In the genomic region with DNA sequence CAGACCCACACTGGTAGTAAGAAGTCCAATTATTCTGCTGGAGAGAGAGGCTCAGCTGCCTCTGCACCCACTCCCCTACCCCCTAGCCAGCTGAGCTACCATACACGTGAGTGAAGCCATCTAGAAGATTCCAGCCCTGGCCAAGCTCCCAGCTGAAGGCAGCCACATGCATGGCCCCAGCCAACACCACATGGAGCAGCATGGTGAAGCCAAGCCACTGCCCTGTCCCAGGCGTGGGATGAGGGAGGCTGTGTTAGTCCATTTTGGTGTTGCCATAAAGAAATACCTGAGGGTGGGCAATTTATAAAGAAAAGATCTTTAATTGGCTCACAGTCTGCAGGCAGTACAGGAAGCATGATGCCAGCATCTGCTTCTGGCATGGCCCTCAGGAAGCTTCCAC, we compare ENCODE assay signal across 21 cellular contexts. TPM values are rescaled to one million over a fixed set of nuclear protein-coding genes. Genes with fewer than 3 reads are reported as not detected.
DNase-seq lines count a peak whose midpoint lies in the region; ATAC-seq, FAIRE-seq and TF ChIP-seq lines count a peak whose summit lies in the region.
"Had no signal": no experiment of that assay in that cellular context is flagged by ENCODE, and none has a peak within 500 bp of the region (broad histone marks: within the 10 kb centered on the region; RNA-seq: fewer than 3 reads in every experiment).

No MANE protein-coding gene starts in this region.

- no peaks in the 10 kb centered on the region for H3K36me3 Mint-ChIP-seq in chondrocyte (ENCODE audit: low read depth)
- H3K36me3 Mint-ChIP-seq: CD4-positive, alpha-beta memory T cell had no signal

- DNase-seq in HepG2 (ENCODE audit: low spot score) (no peak), right lobe of liver (no peak), chondrocyte (ENCODE audit: low spot score) (peak; percentile 56), neuronal stem cell (ENCODE audit: low spot score) (no peak), spleen (peak; percentile 36)
- DNase-seq in activated CD4-positive, alpha-beta T cell treated with anti-CD3 and anti-CD28 coated beads, Interleukin-2, amount 50 U/mL, for 48 hours = no peak
- DNase-seq: 8988T; ACHN; C1 segment of cervical spinal cord; Calu3; CD4-positive, alpha-beta memory T cell; COR-L47; DMS53; DMS79 treated with DMSO at 0.1 percent for 48 hours; GF-D8; GM23248; H9 had no signal

- FAIRE-seq in HepG2 (lab: Jason Lieb, UNC) = no peak
- FAIRE-seq: A549, GM12892 had no signal

- no peaks in the 10 kb centered on the region for H3K79me1 ChIP-seq in neuronal stem cell (ENCODE audit: low read depth, low read length)

- H2BK12ac ChIP-seq in neuronal stem cell (ENCODE audit: low read length) = no peak overlapping the region

- TF ChIP-seq POLR2A in HepG2 (IDR thresholded peaks at IDR 0.05; ENCODE audit: insufficient read depth in 1 of 2, low read depth in 2 of 2, low read length in 2 of 2) = no peak
- TF ChIP-seq POLR2A in right lobe of liver (IDR thresholded peaks at IDR 0.05) = no peak
- TF ChIP-seq POLR2A in spleen (IDR thresholded peaks at IDR 0.05) = no peak

- TF ChIP-seq EP300 in HepG2 (IDR thresholded peaks at IDR 0.05; ENCODE audit: low read depth in 2 of 2, low read length in 2 of 2) (no peak), HepG2 (CRISPR knock-in tag; IDR thresholded peaks at IDR 0.05; ENCODE audit: borderline replicate concordance) (no peak)

- in situ Hi-C loops in HepG2 (cut with HindIII; ENCODE audit: extremely low pct_ligation_motif_present, low pct_unique_long_range_greater_than_20kb) = no loop called here

- no peak overlapping the region for H4K8ac ChIP-seq in neuronal stem cell (ENCODE audit: low read depth, low read length)

- no TSS peak for BruUV-seq in HepG2 (replicated peaks; lab: Mats Ljungman, UMichigan)

- H3K4me3 ChIP-seq in HepG2 (replicated peaks in 1 of 3; ENCODE audit: insufficient read depth in 1 of 3, low read depth in 2 of 3, low read length in 3 of 3) (no peak overlapping the region), right lobe of liver (no peak overlapping the region), neuronal stem cell (ENCODE audit: low read length in 2 of 2) (no peak overlapping the region), spleen (no peak overlapping the region)
- H3K4me3 ChIP-seq: A549, GM23248 had no signal

- no peaks in the 10 kb centered on the region for H3K9me3 ChIP-seq in HepG2 (ENCODE audit: low read length)
- H3K9me3 ChIP-seq in right lobe of liver = no peaks in the 10 kb centered on the region
- no peaks in the 10 kb centered on the region for H3K9me3 ChIP-seq in neuronal stem cell (replicated peaks in 1 of 2; ENCODE audit: control insufficient read depth in 2 of 2, insufficient read depth in 1 of 2, low read depth in 1 of 2, low read length in 2 of 2)
- H3K9me3 ChIP-seq in spleen = no peaks in the 10 kb centered on the region
- H3K9me3 ChIP-seq: A549 had no signal

- H2AK5ac ChIP-seq in neuronal stem cell (ENCODE audit: low read depth, low read length) = peak overlapping the region; percentile 36

- CTCF ChIA-PET in HepG2 (lab: Yijun Ruan, JAX; ENCODE audit: low intra/inter-chr PET ratio, low total read pairs) = interaction anchor here (4.3 kb wide), 1 partner anchor 14 kb away, joined by 47 read pairs; no protein-coding TSS in a partner anchor

- H3K27me3 Mint-ChIP-seq in chondrocyte (ENCODE audit: low read depth) = peaks cover 9% of the 10 kb centered on the region

- H3K4me1 Mint-ChIP-seq in chondrocyte (ENCODE audit: low read depth) = no peaks in the 10 kb centered on the region

- H2AFZ ChIP-seq in HepG2 (ENCODE audit: low read length) (no peak overlapping the region), neuronal stem cell (ENCODE audit: low read length) (no peak overlapping the region)
- H2AFZ ChIP-seq: GM23248 had no signal

- WGBS in HepG2 (ENCODE audit: low lambda C conversion rate) = 75% methylated on average over 1 of the region's 2 CpGs
- 100% methylated on average over 1 of the region's 2 CpGs for WGBS in right lobe of liver (ENCODE audit: insufficient coverage, low coverage, low lambda C conversion rate, missing lambda C conversion rate)
- no CpG with 5 or more reads among the region's 2 CpGs for WGBS in neuronal stem cell (ENCODE audit: extremely low coverage in 2 of 2, insufficient read length in 2 of 2, insufficient replicate concordance in 1 of 2), 2 donors
- WGBS in spleen, 5 donors = 82 to 93% (median 83%) methylated on average over 2 of the region's 2 CpGs

- no peak overlapping the region for H3K4me2 ChIP-seq in HepG2 (ENCODE audit: low read depth, low read length)
- H3K4me2 ChIP-seq in neuronal stem cell (ENCODE audit: insufficient read depth, low read length, poor library complexity, severe bottlenecking) = no peak overlapping the region
- H3K4me2 ChIP-seq: A549 had no signal

- no peak for ATAC-seq in HepG2
- no peak for ATAC-seq in right lobe of liver
- no peak for ATAC-seq in GM19324 (IDR thresholded peaks at IDR 0.05; ENCODE audit: low FRiP score, unreplicated experiment)
- ATAC-seq: A549, HCT116 had no signal

- H3K14ac ChIP-seq in neuronal stem cell (ENCODE audit: low read length) = no peak overlapping the region

- no peak for TF ChIP-seq RAD21 in HepG2 (CRISPR knock-in tag; IDR thresholded peaks at IDR 0.05)

- no peak overlapping the region for H3K9ac ChIP-seq in HepG2 (ENCODE audit: insufficient read depth, low read depth, low read length)
- H3K9ac ChIP-seq in neuronal stem cell (ENCODE audit: low read depth, low read length, poor library complexity) = no peak overlapping the region
- H3K9ac ChIP-seq: GM23248 had no signal

- H3K27ac ChIP-seq in HepG2 (ENCODE audit: extremely low read length, insufficient read depth, low read length) (no peak overlapping the region), right lobe of liver (no peak overlapping the region), neuronal stem cell (replicated peaks; ENCODE audit: low read length) (no peak overlapping the region), spleen (no peak overlapping the region)
- H3K27ac ChIP-seq: GM23248 had no signal

- H3K4ac ChIP-seq in neuronal stem cell (ENCODE audit: low read length) = no peak overlapping the region

- H3K27me3 ChIP-seq in HepG2 (ENCODE audit: control insufficient read depth in 1 of 2, insufficient read depth in 2 of 2, low read length in 2 of 2) (no peaks in the 10 kb centered on the region), right lobe of liver (no peaks in the 10 kb centered on the region), neuronal stem cell (ENCODE audit: control insufficient read depth in 3 of 3, insufficient read depth in 3 of 3, low read depth in 1 of 3, low read length in 3 of 3) (peaks cover 0 to 5% (median 2%) of the 10 kb centered on the region in 3 experiments), spleen (replicated peaks in 1 of 7) (peaks cover 0 to 8% (median 0%) of the 10 kb centered on the region in 7 donors)

- intact Hi-C loops in HepG2 (cut with micrococcal nuclease; ENCODE audit: unreplicated experiment) (no loop called here), right lobe of liver (cut with DNase I) (no loop called here), spleen (cut with DNase I; ENCODE audit: low total_unique reads) (no loop called here)

- peak overlapping the region; percentile 74 for H3K18ac ChIP-seq in neuronal stem cell (ENCODE audit: low read length)

- no peak overlapping the region for H2BK120ac ChIP-seq in neuronal stem cell (ENCODE audit: low read depth, low read length)

- no peak overlapping the region for H3K4me3 Mint-ChIP-seq in chondrocyte (ENCODE audit: unreplicated experiment)
- H3K4me3 Mint-ChIP-seq: CD4-positive, alpha-beta memory T cell; H9 had no signal

- H4K20me1 ChIP-seq in HepG2 (ENCODE audit: insufficient read depth, low read length) = no peaks in the 10 kb centered on the region

- POLR2A ChIA-PET in HepG2 (lab: Yijun Ruan, JAX) = interaction anchor here (2.2 kb wide), 1 partner anchor 13 kb away, joined by 9 read pairs; no protein-coding TSS in a partner anchor

- H3K27ac Mint-ChIP-seq in chondrocyte (ENCODE audit: unreplicated experiment) = no peak overlapping the region
- H3K27ac Mint-ChIP-seq: H9 had no signal

- no peaks in the 10 kb centered on the region for H3K36me3 ChIP-seq in HepG2 (replicated peaks in 1 of 2; ENCODE audit: control insufficient read depth in 1 of 2, insufficient read depth in 2 of 2, low read length in 2 of 2)
- no peaks in the 10 kb centered on the region for H3K36me3 ChIP-seq in right lobe of liver
- no peaks in the 10 kb centered on the region for H3K36me3 ChIP-seq in neuronal stem cell (replicated peaks in 1 of 2; ENCODE audit: control insufficient read depth in 2 of 2, insufficient read depth in 2 of 2, low read length in 2 of 2)
- H3K36me3 ChIP-seq in spleen = no peaks in the 10 kb centered on the region

- TF ChIP-seq CTCF in HepG2 (CRISPR knock-in tag; IDR thresholded peaks at IDR 0.05) = no peak
- no peak for TF ChIP-seq CTCF in right lobe of liver (IDR thresholded peaks at IDR 0.05)
- TF ChIP-seq CTCF in chondrocyte (IDR thresholded peaks at IDR 0.05) = no peak
- TF ChIP-seq CTCF in spleen (IDR thresholded peaks at IDR 0.05 in 8 of 11, conservative IDR thresholded peaks at IDR 0.05 in 3 of 11) = no peak

- no peak overlapping the region for H2BK5ac ChIP-seq in neuronal stem cell (ENCODE audit: low read length)

- H3K4me1 ChIP-seq in HepG2 (ENCODE audit: insufficient read depth, low read length) = peaks cover 34% of the 10 kb centered on the region
- peaks cover 0 to 20% (median 3%) of the 10 kb centered on the region in 4 donors for H3K4me1 ChIP-seq in right lobe of liver
- H3K4me1 ChIP-seq in neuronal stem cell (ENCODE audit: control insufficient read depth in 2 of 2, insufficient read depth in 1 of 2, low read depth in 1 of 2, low read length in 2 of 2) = no peaks in the 10 kb centered on the region
- H3K4me1 ChIP-seq in spleen = no peaks in the 10 kb centered on the region

- no peak overlapping the region for H3K23ac ChIP-seq in neuronal stem cell (ENCODE audit: low read depth, low read length, poor library complexity)

- H2BK15ac ChIP-seq in neuronal stem cell (ENCODE audit: low read length) = no peak overlapping the region

- no peak overlapping the region for H4K91ac ChIP-seq in neuronal stem cell (ENCODE audit: low read depth, low read length, poor library complexity)

- no peaks in the 10 kb centered on the region for H3K9me3 Mint-ChIP-seq in chondrocyte (ENCODE audit: low read depth)
- H3K9me3 Mint-ChIP-seq: CD4-positive, alpha-beta memory T cell; H9 had no signal

- H3K79me2 ChIP-seq in HepG2 (ENCODE audit: insufficient read depth, low read length) = no peaks in the 10 kb centered on the region

RNA-seq across cellular contexts. Expression of gene VDAC1, which starts 20.0 kb away (rescaled TPM):
- total RNA-seq in HepG2 (2016; rRNA removed; fragmentation: Illumina TruSeq; extraction: Trizol) (380 and 481 TPM in 2 replicates), right lobe of liver (100 to 1,000 TPM; 101 to 209 (median 128) TPM), chondrocyte (138 to 173 TPM (median 143 TPM) in 3 replicates), spleen (100 to 1,000 TPM in 1 of 7 donors, 10 to 100 TPM in 6; 69.2 to 100 (median 86.4) TPM)
- 142 and 143 TPM in 2 replicates for total RNA-seq in HepG2 (2016; cell fraction: cytosol; rRNA removed; fragmentation: Illumina TruSeq; extraction: Trizol; ENCODE audit: low read depth)
- 391 and 476 TPM in 2 replicates for total RNA-seq in HepG2 (2016; cell fraction: insoluble cytoplasmic fraction; rRNA removed; fragmentation: Illumina TruSeq; extraction: Trizol)
- 267 and 273 TPM in 2 replicates for total RNA-seq in HepG2 (2016; cell fraction: membrane; rRNA removed; fragmentation: Illumina TruSeq; extraction: Trizol)
- total RNA-seq in HepG2 (2016; cell fraction: nucleus; rRNA removed; fragmentation: Illumina TruSeq; extraction: Trizol) = 160 and 168 TPM in 2 replicates
- polyA plus RNA-seq in HepG2 (2011; rRNA removed) (112 and 119 TPM in 2 replicates), spleen (10 to 100 TPM; 53.3 to 84.0 (median 76.2) TPM)
- 99.4 and 136 TPM in 2 replicates for polyA plus RNA-seq in HepG2 (2011; cell fraction: cytosol; rRNA removed)
- 68.8 and 87.6 TPM in 2 replicates for polyA plus RNA-seq in HepG2 (2011; cell fraction: nucleus; rRNA removed)
- 283 and 305 TPM in 2 replicates for polyA plus RNA-seq in HepG2 (2012)
- polyA plus RNA-seq in HepG2 (2016; cell fraction: cytosol; fragmentation: Illumina TruSeq; extraction: Trizol; ENCODE audit: low read depth) = 122 and 132 TPM in 2 replicates
- polyA plus RNA-seq in HepG2 (2016; cell fraction: insoluble cytoplasmic fraction; fragmentation: Illumina TruSeq; extraction: Trizol; ENCODE audit: low read depth) = 522 and 545 TPM in 2 replicates
- polyA plus RNA-seq in HepG2 (2016; cell fraction: membrane; fragmentation: Illumina TruSeq; extraction: Trizol; ENCODE audit: low read depth) = 196 and 202 TPM in 2 replicates
- polyA plus RNA-seq in HepG2 (2016; cell fraction: nucleus; fragmentation: Illumina TruSeq; extraction: Trizol; ENCODE audit: insufficient read depth, low read depth) = 247 and 250 TPM in 2 replicates
- 53.4 and 93.5 TPM in 2 replicates for polyA minus RNA-seq in HepG2 (2011; rRNA and poly(A)+ RNA removed; ENCODE audit: low replicate concordance)
- 105 and 139 TPM in 2 replicates for polyA minus RNA-seq in HepG2 (2011; cell fraction: cytosol; rRNA and poly(A)+ RNA removed)
- 59.4 and 73.6 TPM in 2 replicates for polyA minus RNA-seq in HepG2 (2011; cell fraction: nucleus; rRNA and poly(A)+ RNA removed)
- 153 TPM for polyA plus RNA-seq in neuronal stem cell (2013, experiment 1 of 2)
- 152 TPM for polyA plus RNA-seq in neuronal stem cell (2013, experiment 2 of 2)

RNA-seq across cellular contexts. Expression of gene C5orf15, which starts 56.4 kb away (rescaled TPM):
- 35.7 and 58.5 TPM in 2 replicates for total RNA-seq in HepG2 (2016; rRNA removed; fragmentation: Illumina TruSeq; extraction: Trizol)
- 5.8 and 7.0 TPM in 2 replicates for total RNA-seq in HepG2 (2016; cell fraction: cytosol; rRNA removed; fragmentation: Illumina TruSeq; extraction: Trizol; ENCODE audit: low read depth)
- total RNA-seq in HepG2 (2016; cell fraction: insoluble cytoplasmic fraction; rRNA removed; fragmentation: Illumina TruSeq; extraction: Trizol) = 32.4 and 58.3 TPM in 2 replicates
- total RNA-seq in HepG2 (2016; cell fraction: membrane; rRNA removed; fragmentation: Illumina TruSeq; extraction: Trizol) = 14.0 and 15.0 TPM in 2 replicates
- total RNA-seq in HepG2 (2016; cell fraction: nucleus; rRNA removed; fragmentation: Illumina TruSeq; extraction: Trizol) = 50.5 and 53.2 TPM in 2 replicates
- 82.7 and 84.1 TPM in 2 replicates for polyA plus RNA-seq in HepG2 (2011; rRNA removed)
- 55.7 and 70.1 TPM in 2 replicates for polyA plus RNA-seq in HepG2 (2011; cell fraction: cytosol; rRNA removed)
- polyA plus RNA-seq in HepG2 (2011; cell fraction: nucleus; rRNA removed) = 26.9 and 28.5 TPM in 2 replicates
- 50.8 and 57.3 TPM in 2 replicates for polyA plus RNA-seq in HepG2 (2012)
- polyA plus RNA-seq in HepG2 (2016; cell fraction: cytosol; fragmentation: Illumina TruSeq; extraction: Trizol; ENCODE audit: low read depth) = 4.5 and 5.3 TPM in 2 replicates
- polyA plus RNA-seq in HepG2 (2016; cell fraction: insoluble cytoplasmic fraction; fragmentation: Illumina TruSeq; extraction: Trizol; ENCODE audit: low read depth) = 54.9 and 56.5 TPM in 2 replicates
- 13.6 and 14.8 TPM in 2 replicates for polyA plus RNA-seq in HepG2 (2016; cell fraction: membrane; fragmentation: Illumina TruSeq; extraction: Trizol; ENCODE audit: low read depth)
- 125 and 131 TPM in 2 replicates for polyA plus RNA-seq in HepG2 (2016; cell fraction: nucleus; fragmentation: Illumina TruSeq; extraction: Trizol; ENCODE audit: insufficient read depth, low read depth)
- polyA minus RNA-seq in HepG2 (2011; rRNA and poly(A)+ RNA removed; ENCODE audit: low replicate concordance) = 27.4 and 37.7 TPM in 2 replicates
- 57.0 and 75.9 TPM in 2 replicates for polyA minus RNA-seq in HepG2 (2011; cell fraction: cytosol; rRNA and poly(A)+ RNA removed)
- polyA minus RNA-seq in HepG2 (2011; cell fraction: nucleus; rRNA and poly(A)+ RNA removed) = 20.3 and 34.9 TPM in 2 replicates
- total RNA-seq in right lobe of liver = 10 to 100 TPM; 15.0 to 37.5 (median 24.4) TPM
- total RNA-seq in chondrocyte = 41.7 to 63.7 TPM (median 44.4 TPM) in 3 replicates
- polyA plus RNA-seq in neuronal stem cell (2013, experiment 1 of 2) = 69.1 TPM
- polyA plus RNA-seq in neuronal stem cell (2013, experiment 2 of 2) = 68.8 TPM
- total RNA-seq in spleen = 10 to 100 TPM; 25.4 to 49.6 (median 28.6) TPM
- polyA plus RNA-seq in spleen = 10 to 100 TPM; 28.1 to 28.8 (median 28.4) TPM

Comparison
In these comparisons a context has a peak if more than half of its experiments do, and no peak if none do; other contexts are left out.
1. DNase-seq: peak in chondrocyte (single experiment) and spleen (single experiment); none in HepG2 (single experiment), right lobe of liver (0 of 3), neuronal stem cell (single experiment) and activated CD4-positive, alpha-beta T cell treated with anti-CD3 and anti-CD28 coated beads, Interleukin-2, amount 50 U/mL, for 48 hours (0 of 2).